ENCODE assay signal across 8 cellular contexts in genomic region chr14:104681689-104682074, GRCh38. TPM values are rescaled to one million over a fixed set of nuclear protein-coding genes. Genes with fewer than 3 reads are reported as not detected.
A peak's percentile ranks its signal among the peaks of the same experiment; 100 is the strongest.
DNase-seq lines count a peak whose midpoint lies in the region; ATAC-seq and TF ChIP-seq lines count a peak whose summit lies in the region.

No MANE protein-coding gene starts in this region.

- H3K4me1 ChIP-seq in adipocyte (ENCODE audit: control insufficient read depth, insufficient read depth, low read length) (peaks cover 41% of the 10 kb centered on the region), heart right ventricle (peaks cover 41 to 69% (median 60%) of the 10 kb centered on the region in 9 donors)

- peak overlapping the region; percentile 31 to 94 (median 84) for H3K27ac ChIP-seq in heart right ventricle

- H3K9me3 ChIP-seq in adipocyte (ENCODE audit: control insufficient read depth, low read length), result no peaks in the 10 kb centered on the region
- no peaks in the 10 kb centered on the region for H3K9me3 ChIP-seq in heart right ventricle

- H3K9ac ChIP-seq in adipocyte (ENCODE audit: low read length), result peak overlapping the region; percentile 68

- peak overlapping the region; percentile 71 for H3K4me3 ChIP-seq in adipocyte (ENCODE audit: low read length)
- H3K4me3 ChIP-seq in heart right ventricle, result peak overlapping the region in 7 of 10 donors; percentile 9 to 38 (median 30)

- intact Hi-C loops in heart right ventricle (cut with DNase I) (no loop called here), posterior cingulate gyrus (cut with DNase I) (loop anchor here (1.0 kb wide), 1 partner anchor 16 kb away; no protein-coding TSS in a partner anchor)

- 14 to 19% methylated on average over 11 of the region's 11 CpGs for WGBS in heart right ventricle, 2 donors

- H3K36me3 ChIP-seq in adipocyte (ENCODE audit: control insufficient read depth, insufficient read depth, low read length, severe bottlenecking), result no peaks in the 10 kb centered on the region
- H3K36me3 ChIP-seq in heart right ventricle, result no peaks in the 10 kb centered on the region

- DNase-seq in H4 (ENCODE audit: low spot score), result peak; percentile 91
- peak; percentile 89 for DNase-seq in adipocyte (ENCODE audit: low read depth)
- peak; percentile 92 to 96 for DNase-seq in heart right ventricle
- peak; percentile 72 to 97 (median 81) for DNase-seq in posterior cingulate gyrus
- no peak for DNase-seq in activated CD4-positive, CD25-positive, alpha-beta regulatory T cell (lab: John Stamatoyannopoulos, UW)
- DNase-seq in activated effector memory CD4-positive, alpha-beta T cell treated with anti-CD3 and anti-CD28 coated beads, Interleukin-2, amount 50 U/mL, for 16 hours, result no peak

- TF ChIP-seq CTCF in heart right ventricle (IDR thresholded peaks at IDR 0.05), result no peak

- ATAC-seq in heart right ventricle, result peak; percentile 59 to 85 (median 73)
- ATAC-seq in HG02870 (IDR thresholded peaks at IDR 0.05; ENCODE audit: unreplicated experiment), result no peak
- ATAC-seq in HG03354 (IDR thresholded peaks at IDR 0.05; ENCODE audit: poor library complexity, severe bottlenecking, unreplicated experiment), result no peak

- H3K27me3 ChIP-seq in adipocyte (replicated peaks; ENCODE audit: control insufficient read depth, insufficient read depth, low read length) (no peaks in the 10 kb centered on the region), heart right ventricle (no peaks in the 10 kb centered on the region)

RNA-seq across cellular contexts. Expression of gene INF2, which starts 7.7 kb away (rescaled TPM):
- total RNA-seq in H4 (2014; rRNA removed; shearing (Covaris generic)), result 13.0 and 16.3 TPM in 2 replicates
- total RNA-seq in heart right ventricle, result 10 to 100 TPM; 22.5 to 40.1 (median 27.7) TPM
- polyA plus RNA-seq in heart right ventricle, result 10 to 100 TPM; 27.0 to 73.8 TPM

RNA-seq across cellular contexts. Expression of gene ADSS1, which starts 42.3 kb away (rescaled TPM):
- total RNA-seq in H4 (2014; rRNA removed; shearing (Covaris generic)), result 3.7 and 4.0 TPM in 2 replicates
- 100 to 1,000 TPM; 159 to 295 (median 195) TPM for total RNA-seq in heart right ventricle
- 100 to 1,000 TPM in 1 of 2 donors, 10 to 100 TPM in 1; 74.6 to 220 TPM for polyA plus RNA-seq in heart right ventricle

Comparison
In these comparisons a context has a peak if more than half of its experiments do, and no peak if none do; other contexts are left out.
1. DNase-seq: peak in H4 (single experiment), adipocyte (single experiment), heart right ventricle (2 of 2) and posterior cingulate gyrus (10 of 10); none in activated CD4-positive, CD25-positive, alpha-beta regulatory T cell (0 of 4) and activated effector memory CD4-positive, alpha-beta T cell treated with anti-CD3 and anti-CD28 coated beads, Interleukin-2, amount 50 U/mL, for 16 hours (single experiment).
2. ATAC-seq: peak in heart right ventricle (8 of 8); none in HG02870 (single experiment) and HG03354 (single experiment).
3. RNA of gene ADSS1, which starts 42.3 kb away (total RNA-seq): 159 to 295 TPM in heart right ventricle; 3.7 to 4.0 TPM in H4; every median in the first group is over 10 times any median in the second.